Comparison of ENCODE assay signal across 1 cellular context in the genomic region with DNA sequence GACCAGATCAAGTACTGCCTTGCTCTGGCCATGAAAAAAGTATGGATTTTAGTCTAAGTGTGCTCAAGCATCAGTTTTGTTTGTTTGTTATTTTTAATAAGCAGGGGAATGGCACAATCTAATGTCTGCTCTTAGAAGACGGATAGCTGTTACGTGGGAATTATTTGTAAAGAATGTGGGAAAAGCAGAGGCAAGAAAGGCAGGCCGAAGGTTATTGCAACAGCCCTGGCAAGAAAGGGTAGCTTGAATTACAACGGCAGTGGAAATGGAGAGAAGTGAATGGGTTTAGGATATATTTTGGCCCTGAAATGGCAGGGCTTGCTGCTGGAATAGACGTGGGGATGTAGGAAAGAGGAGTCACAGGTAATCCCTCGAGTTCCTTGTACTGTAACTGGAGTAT.
TF ChIP-seq lines count a peak whose summit lies in the region.

No MANE protein-coding gene starts in this region.

TF ChIP-seq in SK-N-SH, 30 proteins besides CTCF, POLR2A, EP300 and RAD21 (continued from another document):
- TF ChIP-seq SIN3A (IDR thresholded peaks at IDR 0.05; ENCODE audit: borderline replicate concordance, low read depth, low read length) (no peak), CHD2 (IDR thresholded peaks at IDR 0.05; ENCODE audit: low read length, partially characterized antibody) (no peak), NFIC (IDR thresholded peaks at IDR 0.05; ENCODE audit: borderline replicate concordance) (no peak), TAF1 (IDR thresholded peaks at IDR 0.05; ENCODE audit: borderline replicate concordance, low read depth, low read length) (no peak), RCOR1 (IDR thresholded peaks at IDR 0.05; ENCODE audit: low read length) (no peak), TCF12 (IDR thresholded peaks at IDR 0.05) (no peak), TEAD4 (IDR thresholded peaks at IDR 0.05; ENCODE audit: borderline replicate concordance, insufficient read depth) (no peak), POLR2AphosphoS5 (IDR thresholded peaks at IDR 0.05; ENCODE audit: low read depth, low read length) (no peak), GABPA (IDR thresholded peaks at IDR 0.05; ENCODE audit: low read depth) (no peak), ELF1 (IDR thresholded peaks at IDR 0.05) (no peak)
- TF ChIP-seq, protein P1, sequence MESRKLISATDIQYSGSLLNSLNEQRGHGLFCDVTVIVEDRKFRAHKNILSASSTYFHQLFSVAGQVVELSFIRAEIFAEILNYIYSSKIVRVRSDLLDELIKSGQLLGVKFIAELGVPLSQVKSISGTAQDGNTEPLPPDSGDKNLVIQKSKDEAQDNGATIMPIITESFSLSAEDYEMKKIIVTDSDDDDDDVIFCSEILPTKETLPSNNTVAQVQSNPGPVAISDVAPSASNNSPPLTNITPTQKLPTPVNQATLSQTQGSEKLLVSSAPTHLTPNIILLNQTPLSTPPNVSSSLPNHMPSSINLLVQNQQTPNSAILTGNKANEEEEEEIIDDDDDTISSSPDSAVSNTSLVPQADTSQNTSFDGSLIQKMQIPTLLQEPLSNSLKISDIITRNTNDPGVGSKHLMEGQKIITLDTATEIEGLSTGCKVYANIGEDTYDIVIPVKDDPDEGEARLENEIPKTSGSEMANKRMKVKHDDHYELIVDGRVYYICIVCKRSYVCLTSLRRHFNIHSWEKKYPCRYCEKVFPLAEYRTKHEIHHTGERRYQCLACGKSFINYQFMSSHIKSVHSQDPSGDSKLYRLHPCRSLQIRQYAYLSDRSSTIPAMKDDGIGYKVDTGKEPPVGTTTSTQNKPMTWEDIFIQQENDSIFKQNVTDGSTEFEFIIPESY (IDR thresholded peaks at IDR 0.05; ENCODE audit: borderline replicate concordance, low read depth): no peak
